Comparison of ENCODE assay signal across 10 cellular contexts in the genomic region with DNA sequence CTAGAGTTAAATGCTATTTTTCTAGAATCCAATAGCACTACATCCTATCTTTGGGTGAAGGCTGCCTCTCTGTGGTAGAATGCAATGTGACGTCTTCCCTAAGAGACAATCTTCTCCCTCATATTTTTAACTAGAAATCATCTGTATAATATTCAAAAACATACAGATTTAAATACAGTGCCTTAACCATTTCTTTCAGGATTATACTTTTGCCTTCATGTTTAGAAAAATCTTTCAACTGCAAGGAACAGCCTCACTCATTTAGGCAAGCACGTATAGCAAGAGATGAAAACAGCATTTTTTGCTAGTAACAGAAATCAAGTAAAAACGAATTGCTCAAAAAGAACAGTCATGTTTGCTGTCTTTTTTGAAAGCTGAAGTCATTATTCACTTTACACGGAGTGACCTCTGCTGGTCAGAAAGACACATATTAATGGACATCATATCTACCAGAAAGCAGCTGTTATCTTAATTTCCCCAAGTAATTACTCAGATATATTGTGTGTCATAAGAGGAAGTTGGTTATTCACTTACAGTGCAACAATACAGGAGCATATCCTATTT.
DNase-seq lines count a peak whose midpoint lies in the region; ATAC-seq, FAIRE-seq and TF ChIP-seq lines count a peak whose summit lies in the region.
"Had no signal": no experiment of that assay in that cellular context is flagged by ENCODE, and none has a peak within 500 bp of the region (broad histone marks: within the 10 kb centered on the region; RNA-seq: fewer than 3 reads in every experiment).

No MANE protein-coding gene starts in this region.

- TF ChIP-seq CTCF in GM12872 (IDR thresholded peaks at IDR 0.05; ENCODE audit: insufficient read depth, low read depth, low read length) = 0 out of 3 replicates have a peak, but pooled peaks have one; percentile 18
- peak; percentile 32 for TF ChIP-seq CTCF in choroid plexus epithelial cell (conservative IDR thresholded peaks at IDR 0.05; ENCODE audit: low read depth, low read length)
- no peak for TF ChIP-seq CTCF in pancreas (IDR thresholded peaks at IDR 0.05)
- TF ChIP-seq CTCF in left lung (IDR thresholded peaks at IDR 0.05) = no peak
- TF ChIP-seq CTCF in tibial artery (IDR thresholded peaks at IDR 0.05) = no peak

- no peak overlapping the region for H3K4me3 ChIP-seq in choroid plexus epithelial cell (ENCODE audit: low read depth, low read length)
- H3K4me3 ChIP-seq in pancreas = no peak overlapping the region
- no peak overlapping the region for H3K4me3 ChIP-seq in left lung
- no peak overlapping the region for H3K4me3 ChIP-seq in tibial artery
- H3K4me3 ChIP-seq: ascending aorta had no signal

- H3K9me3 ChIP-seq in pancreas = no peaks in the 10 kb centered on the region
- H3K9me3 ChIP-seq in left lung = no peaks in the 10 kb centered on the region
- no peaks in the 10 kb centered on the region for H3K9me3 ChIP-seq in tibial artery
- H3K9me3 ChIP-seq: ascending aorta had no signal

- no peaks in the 10 kb centered on the region for H3K27me3 ChIP-seq in pancreas
- H3K27me3 ChIP-seq in left lung = no peaks in the 10 kb centered on the region
- H3K27me3 ChIP-seq in tibial artery = no peaks in the 10 kb centered on the region
- H3K27me3 ChIP-seq: ascending aorta had no signal

- H3K27ac ChIP-seq in pancreas (no peak overlapping the region), left lung (no peak overlapping the region), tibial artery (no peak overlapping the region)
- H3K27ac ChIP-seq: ascending aorta had no signal

- H3K4me1 ChIP-seq in pancreas = no peaks in the 10 kb centered on the region
- H3K4me1 ChIP-seq in left lung = no peaks in the 10 kb centered on the region
- H3K4me1 ChIP-seq in tibial artery = no peaks in the 10 kb centered on the region
- H3K4me1 ChIP-seq: ascending aorta had no signal

- intact Hi-C loops in pancreas (cut with DNase I) = no loop called here
- intact Hi-C loops in left lung (cut with DNase I) = no loop called here
- intact Hi-C loops in tibial artery (cut with DNase I; ENCODE audit: low total_unique reads) = no loop called here

- no peaks in the 10 kb centered on the region for H3K36me3 ChIP-seq in pancreas
- no peaks in the 10 kb centered on the region for H3K36me3 ChIP-seq in left lung
- H3K36me3 ChIP-seq in tibial artery = no peaks in the 10 kb centered on the region
- H3K36me3 ChIP-seq: ascending aorta had no signal

- DNase-seq in NCI-H2227 (lab: John Stamatoyannopoulos, UW; ENCODE audit: unreplicated experiment) = peak; percentile 37
- peak; percentile 60 for DNase-seq in choroid plexus epithelial cell (ENCODE audit: low read depth)
- DNase-seq in pancreas = no peak
- no peak for DNase-seq in COLO668 (lab: John Stamatoyannopoulos, UW; ENCODE audit: unreplicated experiment)
- DNase-seq in left lung = no peak
- DNase-seq in tibial artery = no peak
- DNase-seq in NCI-H2196 (lab: John Stamatoyannopoulos, UW; ENCODE audit: unreplicated experiment) = no peak
- DNase-seq: NK-92 treated with Interleukin-12 subunit alpha and Interleukin-12 subunit beta, amount 100 ng/mL, for 24 hours had no signal

- FAIRE-seq in pancreas (lab: Jason Lieb, UNC) = no peak

- 14 to 20% methylated on average over 4 of the region's 4 CpGs for WGBS in pancreas, 2 donors

- ATAC-seq in pancreas (peak in 3 of 4 donors; percentile 39 to 75 (median 52)), left lung (no peak)

Comparison
In these comparisons a context has a peak if more than half of its experiments do, and no peak if none do; other contexts are left out.
1. CTCF ChIP-seq: peak in GM12872 (single experiment) and choroid plexus epithelial cell (single experiment); none in pancreas (0 of 4), left lung (0 of 2) and tibial artery (0 of 2).
2. DNase-seq: peak in NCI-H2227 (single experiment) and choroid plexus epithelial cell (single experiment); none in pancreas (0 of 6), COLO668 (single experiment), left lung (0 of 2), tibial artery (0 of 2) and NCI-H2196 (single experiment).